Comparison of ENCODE assay signal across 8 cellular contexts in genomic region chr19:21328402-21328801, GRCh38. TPM values are rescaled to one million over a fixed set of nuclear protein-coding genes. Genes with fewer than 3 reads are reported as not detected.
DNase-seq lines count a peak whose midpoint lies in the region; ATAC-seq and TF ChIP-seq lines count a peak whose summit lies in the region.

No MANE protein-coding gene starts in this region.

- no peak for DNase-seq in CD4-positive, alpha-beta T cell
- DNase-seq in hepatocyte (ENCODE audit: low spot score) = no peak
- DNase-seq in amniotic stem cell (lab: John Stamatoyannopoulos, UW) = no peak
- DNase-seq in kidney tubule cell (ENCODE audit: low spot score) = no peak

- WGBS in HUES64 = 2% methylated on average over 6 of the region's 6 CpGs
- WGBS in hepatocyte (ENCODE audit: low lambda C conversion rate, missing lambda C conversion rate) = 33% methylated on average over 6 of the region's 6 CpGs

- H2AFZ ChIP-seq in hepatocyte = peak overlapping the region; percentile 50

- peak overlapping the region; percentile 83 for H3K27ac ChIP-seq in CD4-positive, alpha-beta T cell (ENCODE audit: low read depth, low read length)
- H3K27ac ChIP-seq in HUES64 (ENCODE audit: low read depth, low read length) = peak overlapping the region; percentile 98
- H3K27ac ChIP-seq in hepatocyte = peak overlapping the region; percentile 98
- H3K27ac ChIP-seq in skin epidermis = peak overlapping the region; percentile 80 to 99 (median 94)

- no peak for TF ChIP-seq CTCF in CD4-positive, alpha-beta T cell (IDR thresholded peaks at IDR 0.05)
- no peak for TF ChIP-seq CTCF in hepatocyte (IDR thresholded peaks at IDR 0.05; ENCODE audit: poor library complexity)

- CTCF ChIA-PET in CD4-positive, alpha-beta T cell (lab: Charles Lee) = no interaction called here

- H3K27ac Mint-ChIP-seq in CD4-positive, alpha-beta T cell = peak overlapping the region; percentile 98
- H3K27ac Mint-ChIP-seq in activated naive CD8-positive, alpha-beta T cell = peak overlapping the region; percentile 99

- peaks cover 51% of the 10 kb centered on the region for H3K79me2 ChIP-seq in hepatocyte

- H3K4me3 Mint-ChIP-seq in CD4-positive, alpha-beta T cell = peak overlapping the region; percentile 96
- H3K4me3 Mint-ChIP-seq in activated naive CD8-positive, alpha-beta T cell = peak overlapping the region; percentile 99

- peaks cover 57% of the 10 kb centered on the region for H3K36me3 Mint-ChIP-seq in CD4-positive, alpha-beta T cell (ENCODE audit: low read depth)
- peaks cover 20% of the 10 kb centered on the region for H3K36me3 Mint-ChIP-seq in activated naive CD8-positive, alpha-beta T cell

- POLR2A ChIA-PET in CD4-positive, alpha-beta T cell (lab: Charles Lee) = interaction anchor here (0.8 to 3.2 kb wide), 30 partner anchors 10 to 1945 kb away, joined by 3 to 48 read pairs (median 8); partner anchors contain the start of genes ZNF100, ZNF101, ZNF257 and ZNF429

- intact Hi-C loops in CD4-positive, alpha-beta T cell (cut with DNase I, micrococcal nuclease) = loop anchor here (5.0 to 10.0 kb wide), 4 partner anchors 34 to 516 kb away; partner anchors contain the start of genes ZNF429 (in 1 of the 2) and ZNF493 (in 1 of the 2)

- peak overlapping the region; percentile 82 for H3K4me2 ChIP-seq in hepatocyte

- no peaks in the 10 kb centered on the region for H3K9me3 ChIP-seq in CD4-positive, alpha-beta T cell (ENCODE audit: control insufficient read depth, low read length)
- H3K9me3 ChIP-seq in HUES64 (ENCODE audit: insufficient read depth, low read depth, low read length) = peaks cover 9% of the 10 kb centered on the region; the same call in 1 of the 2 replicates
- no peaks in the 10 kb centered on the region for H3K9me3 ChIP-seq in hepatocyte (ENCODE audit: low read depth)

- H3K9ac ChIP-seq in HUES64 (ENCODE audit: low read depth, low read length) = peak overlapping the region; percentile 99

- ATAC-seq in CD4-positive, alpha-beta T cell (ENCODE audit: poor library complexity) = peak; percentile 42
- ATAC-seq in HG02870 (IDR thresholded peaks at IDR 0.05; ENCODE audit: unreplicated experiment) = no peak

- no peaks in the 10 kb centered on the region for H3K9me2 ChIP-seq in hepatocyte (replicated peaks; ENCODE audit: insufficient read depth)

- H3K36me3 ChIP-seq in HUES64 (ENCODE audit: insufficient read depth, low read length) (peaks cover 23% of the 10 kb centered on the region), hepatocyte (replicated peaks; ENCODE audit: insufficient read depth, low read depth) (no peaks in the 10 kb centered on the region)

- peak overlapping the region; percentile 99 for H3K4me3 ChIP-seq in HUES64 (ENCODE audit: low read length)
- H3K4me3 ChIP-seq in hepatocyte = peak overlapping the region; percentile 74
- H3K4me3 ChIP-seq in skin epidermis = peak overlapping the region; percentile 56 to 91 (median 73)

- no peaks in the 10 kb centered on the region for H3K27me3 ChIP-seq in CD4-positive, alpha-beta T cell (ENCODE audit: control insufficient read depth, insufficient read depth, low read length)
- H3K27me3 ChIP-seq in HUES64 (ENCODE audit: insufficient read depth, low read length) = no peaks in the 10 kb centered on the region
- no peaks in the 10 kb centered on the region for H3K27me3 ChIP-seq in hepatocyte

- H3K9me3 Mint-ChIP-seq in CD4-positive, alpha-beta T cell = no peaks in the 10 kb centered on the region
- H3K9me3 Mint-ChIP-seq in activated naive CD8-positive, alpha-beta T cell (ENCODE audit: low read depth) = peaks cover 6% of the 10 kb centered on the region

- H4K20me1 ChIP-seq in hepatocyte (ENCODE audit: insufficient read depth, poor library complexity, severe bottlenecking) = no peaks in the 10 kb centered on the region

- H3K27me3 Mint-ChIP-seq in CD4-positive, alpha-beta T cell = no peaks in the 10 kb centered on the region
- no peaks in the 10 kb centered on the region for H3K27me3 Mint-ChIP-seq in activated naive CD8-positive, alpha-beta T cell

- peaks cover 55% of the 10 kb centered on the region for H3K4me1 Mint-ChIP-seq in CD4-positive, alpha-beta T cell (ENCODE audit: low read depth)
- H3K4me1 Mint-ChIP-seq in activated naive CD8-positive, alpha-beta T cell (ENCODE audit: low read depth) = peaks cover 45% of the 10 kb centered on the region

- H3K4me1 ChIP-seq in HUES64 (ENCODE audit: insufficient read depth, low read length) (peaks cover 4% of the 10 kb centered on the region; the same call in 1 of the 2 replicates), hepatocyte (ENCODE audit: insufficient read depth) (peaks cover 5% of the 10 kb centered on the region)

RNA-seq across cellular contexts. Expression of gene ZNF708, which starts 0.8 kb away (rescaled TPM):
- 10 to 100 TPM; 15.5 to 16.4 TPM for total RNA-seq in CD4-positive, alpha-beta T cell
- 19.7 TPM for polyA plus RNA-seq in HUES64 (2013, experiment 1 of 2)
- polyA plus RNA-seq in HUES64 (2013, experiment 2 of 2) = 23.5 TPM
- 9.9 and 11.7 TPM in 2 replicates for total RNA-seq in hepatocyte
- 0.92 and 1.4 TPM in 2 replicates for polyA plus RNA-seq in hepatocyte

RNA-seq across cellular contexts. Expression of gene ZNF738, which starts 30.4 kb away (rescaled TPM):
- 1 to 10 TPM; 4.7 to 5.0 TPM for total RNA-seq in CD4-positive, alpha-beta T cell
- polyA plus RNA-seq in HUES64 (2013, experiment 1 of 2) = 49.2 TPM
- polyA plus RNA-seq in HUES64 (2013, experiment 2 of 2) = 57.6 TPM
- total RNA-seq in hepatocyte = 18.4 and 28.4 TPM in 2 replicates
- 8.4 and 9.3 TPM in 2 replicates for polyA plus RNA-seq in hepatocyte
